ENCODE assay signal across 1 cellular context in the genomic region with DNA sequence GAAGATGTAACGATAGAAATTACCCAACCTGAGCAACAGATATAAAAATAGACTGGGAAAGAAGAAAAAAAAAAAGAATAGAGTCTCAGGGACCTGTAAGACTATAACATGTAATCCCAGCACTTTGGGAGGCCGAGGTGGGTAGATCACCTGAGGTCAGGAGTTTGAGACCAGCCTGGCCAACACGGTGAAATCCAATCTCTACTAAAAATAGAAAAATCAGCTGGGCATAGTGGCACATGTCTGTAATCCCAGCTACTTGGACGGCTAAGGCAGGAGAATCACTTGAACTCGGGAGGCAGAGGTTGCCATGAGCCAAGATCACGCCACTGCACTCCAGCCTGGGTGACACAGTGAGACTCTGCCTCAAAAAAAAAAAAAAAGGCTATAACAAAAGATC. TPM values are rescaled to one million over a fixed set of nuclear protein-coding genes. Genes with fewer than 3 reads are reported as not detected.
"Had no signal": no experiment of that assay in that cellular context is flagged by ENCODE, and none has a peak within 500 bp of the region (broad histone marks: within the 10 kb centered on the region; RNA-seq: fewer than 3 reads in every experiment).

No MANE protein-coding gene starts in this region.

RNA-seq across cellular contexts. Expression of a gene that starts 12.9 kb away (rescaled TPM):
- total RNA-seq: OCI-LY7 had no signal
